In the genomic region with DNA sequence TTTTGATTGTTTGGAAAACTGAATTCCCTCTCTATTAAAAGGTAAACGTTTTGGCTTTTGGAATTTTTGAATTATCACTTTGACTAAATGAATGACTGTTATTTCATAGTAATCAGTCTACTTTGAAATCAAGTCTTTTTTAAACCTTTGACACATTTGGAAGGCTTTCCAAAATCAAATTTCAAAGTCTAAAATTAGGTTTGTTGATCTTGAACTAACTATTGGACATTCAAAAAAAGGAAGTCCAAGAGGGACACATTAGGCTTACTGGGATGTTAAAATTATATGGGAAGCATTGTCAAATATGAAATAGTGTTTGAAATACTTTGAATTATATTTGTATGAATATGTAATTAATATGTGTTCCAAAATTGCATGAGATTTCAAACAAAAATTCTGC, we compare ENCODE assay signal across 8 cellular contexts. TPM values are rescaled to one million over a fixed set of nuclear protein-coding genes. Genes with fewer than 3 reads are reported as not detected.
"Had no signal": no experiment of that assay in that cellular context is flagged by ENCODE, and none has a peak within 500 bp of the region (broad histone marks: within the 10 kb centered on the region; RNA-seq: fewer than 3 reads in every experiment).

No MANE protein-coding gene starts in this region.

- ATAC-seq: GM12878 had no signal

- FAIRE-seq: GM12878, GM12891, GM12892, GM18507, GM19239 had no signal

- DNase-seq: GDM1, GF-D8 had no signal

- H3K4me3 ChIP-seq: GM12878 had no signal

RNA-seq across cellular contexts. Expression of gene AADACL2, which starts 45.2 kb away (rescaled TPM):
- total RNA-seq: G401, GM12878 had no signal
- polyA plus RNA-seq: GM12878 had no signal
